Comparison of ENCODE assay signal across 18 cellular contexts in the genomic region with DNA sequence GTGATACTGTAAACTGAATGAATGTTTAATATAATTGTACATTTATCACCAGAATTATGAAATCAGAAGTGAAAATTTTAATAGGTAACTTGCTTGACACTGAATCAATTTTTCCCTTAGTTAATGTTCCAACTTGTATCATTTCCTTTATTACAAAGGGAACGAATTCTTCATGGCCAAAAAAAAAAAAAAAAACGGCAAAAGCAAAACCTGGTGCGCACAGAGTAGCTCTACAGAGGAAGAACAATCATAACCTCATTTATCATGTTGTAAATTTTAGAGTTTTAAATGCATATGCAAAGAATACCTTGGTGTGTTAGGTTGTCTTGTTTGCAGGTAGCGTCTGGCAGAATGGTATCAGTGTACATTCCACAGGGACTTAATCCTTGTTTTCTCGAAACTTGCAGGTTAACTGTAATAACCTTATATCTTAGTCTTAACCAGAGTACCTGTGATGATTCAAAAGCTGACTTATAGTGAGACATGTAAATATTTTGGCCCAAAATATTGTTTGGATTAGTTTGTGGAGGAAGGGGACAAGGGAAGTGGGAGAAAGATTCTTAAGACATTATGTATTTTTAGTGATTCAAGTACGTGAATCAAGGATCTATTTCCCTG.
A peak's percentile ranks its signal among the peaks of the same experiment; 100 is the strongest.
DNase-seq lines count a peak whose midpoint lies in the region; ATAC-seq, FAIRE-seq and TF ChIP-seq lines count a peak whose summit lies in the region.
"Had no signal": no experiment of that assay in that cellular context is flagged by ENCODE, and none has a peak within 500 bp of the region (broad histone marks: within the 10 kb centered on the region; RNA-seq: fewer than 3 reads in every experiment).

No MANE protein-coding gene starts in this region.

- 75 to 100% methylated on average over 1 to 4 of the region's 6 CpGs for WGBS in endodermal cell (ENCODE audit: insufficient coverage in 1 of 2, insufficient read length in 1 of 2), 2 experiments

- ATAC-seq in GM19455 (IDR thresholded peaks at IDR 0.05; ENCODE audit: unreplicated experiment) = no peak

- CTCF ChIA-PET in RWPE1 (lab: Yijun Ruan, JAX) = no interaction called here

- peaks cover 11% of the 10 kb centered on the region for H3K4me1 ChIP-seq in endodermal cell (ENCODE audit: control insufficient read depth, insufficient read depth, low read length)
- peaks cover 0 to 10% (median 0%) of the 10 kb centered on the region in 4 donors for H3K4me1 ChIP-seq in Peyer's patch
- H3K4me1 ChIP-seq: BLaER1 had no signal

- FAIRE-seq in frontal cortex (lab: Jason Lieb, UNC) = no peak

- peak; percentile 44 for DNase-seq in RWPE1 (ENCODE audit: low spot score)
- DNase-seq in endodermal cell = no peak
- DNase-seq in mesothelial cell of epicardium (ENCODE audit: low spot score in 2 of 2, unreplicated experiment in 2 of 2) = no peak
- no peak for DNase-seq in frontal cortex (ENCODE audit: low spot score in 2 of 2)
- no peak for DNase-seq in CD1c-positive myeloid dendritic cell (ENCODE audit: extremely low spot score)
- DNase-seq in Peyer's patch = no peak
- DNase-seq: CD8-positive, alpha-beta memory T cell; DMS79 treated with DMSO at 0.1 percent for 48 hours; MG63; NCI-H1092; NCI-H146; NCI-H2081 treated with DMSO at 0.1 percent for 48 hours; NCI-H510A treated with DMSO at 0.1 percent for 48 hours; NCI-H82; Right ventricle myocardium superior had no signal

- 0 out of 2 replicates have a peak overlapping the region, but pooled peaks have one; percentile 22 for H3K27ac ChIP-seq in 22Rv1
- H3K27ac ChIP-seq in RWPE1 = no peak overlapping the region
- H3K27ac ChIP-seq in endodermal cell (ENCODE audit: low read depth, low read length) = no peak overlapping the region
- no peak overlapping the region for H3K27ac ChIP-seq in Peyer's patch
- H3K27ac ChIP-seq: BLaER1 had no signal

- no peaks in the 10 kb centered on the region for H3K27me3 Mint-ChIP-seq in endodermal cell (ENCODE audit: insufficient read depth)
- H3K27me3 Mint-ChIP-seq in mesothelial cell of epicardium (ENCODE audit: low read depth) = no peaks in the 10 kb centered on the region

- H3K36me3 ChIP-seq in endodermal cell (ENCODE audit: control insufficient read depth, insufficient read depth, low read length) (no peaks in the 10 kb centered on the region), Peyer's patch (no peaks in the 10 kb centered on the region)
- H3K36me3 ChIP-seq: BLaER1, MG63 had no signal

- no peak for TF ChIP-seq POLR2A in Peyer's patch (IDR thresholded peaks at IDR 0.05)

- H3K36me3 Mint-ChIP-seq in endodermal cell (ENCODE audit: low read depth) (no peaks in the 10 kb centered on the region), mesothelial cell of epicardium (no peaks in the 10 kb centered on the region)
- H3K36me3 Mint-ChIP-seq: CD8-positive, alpha-beta memory T cell had no signal

- H3K27me3 ChIP-seq in endodermal cell (ENCODE audit: control insufficient read depth, insufficient read depth, low read length, poor library complexity, severe bottlenecking) (no peaks in the 10 kb centered on the region), Peyer's patch (no peaks in the 10 kb centered on the region)
- H3K27me3 ChIP-seq: BLaER1, MG63 had no signal

- H3K9me3 ChIP-seq in endodermal cell (ENCODE audit: control insufficient read depth, low read length) (no peaks in the 10 kb centered on the region), Peyer's patch (no peaks in the 10 kb centered on the region)
- H3K9me3 ChIP-seq: BLaER1, MG63 had no signal

- H3K27ac Mint-ChIP-seq in endodermal cell = peak overlapping the region; percentile 90
- peak overlapping the region; percentile 92 for H3K27ac Mint-ChIP-seq in mesothelial cell of epicardium
- H3K27ac Mint-ChIP-seq: CD8-positive, alpha-beta memory T cell had no signal

- no peak overlapping the region for H3K4me3 ChIP-seq in endodermal cell (ENCODE audit: low read length)
- H3K4me3 ChIP-seq in Peyer's patch = no peak overlapping the region
- H3K4me3 ChIP-seq: BLaER1, MG63 had no signal

- POLR2A ChIA-PET in RWPE1 (lab: Yijun Ruan, JAX; ENCODE audit: low non-redundant PET) = no interaction called here

- TF ChIP-seq CTCF in 22Rv1 (IDR thresholded peaks at IDR 0.05) (no peak), RWPE1 (conservative IDR thresholded peaks at IDR 0.05; ENCODE audit: low read depth) (no peak), endodermal cell (conservative IDR thresholded peaks at IDR 0.05) (no peak), mesothelial cell of epicardium (IDR thresholded peaks at IDR 0.05; ENCODE audit: unreplicated experiment) (no peak), Peyer's patch (IDR thresholded peaks at IDR 0.05) (no peak)

- no peak overlapping the region for H3K4me3 Mint-ChIP-seq in endodermal cell
- no peak overlapping the region for H3K4me3 Mint-ChIP-seq in mesothelial cell of epicardium
- H3K4me3 Mint-ChIP-seq: CD8-positive, alpha-beta memory T cell had no signal

- H3K9ac ChIP-seq in endodermal cell (ENCODE audit: extremely low read depth, low read length, poor library complexity, severe bottlenecking) = no peak overlapping the region
- H3K9ac ChIP-seq: BLaER1 had no signal

- no peaks in the 10 kb centered on the region for H3K9me3 Mint-ChIP-seq in endodermal cell
- H3K9me3 Mint-ChIP-seq in mesothelial cell of epicardium = no peaks in the 10 kb centered on the region

- H3K4me1 Mint-ChIP-seq in endodermal cell (peaks cover 20% of the 10 kb centered on the region), mesothelial cell of epicardium (peaks cover 35% of the 10 kb centered on the region)
- H3K4me1 Mint-ChIP-seq: CD8-positive, alpha-beta memory T cell had no signal
